In genomic region chr4:92809381-92809780, GRCh38 we compare ENCODE assay signal across 27 cellular contexts.
"Had no signal": no experiment of that assay in that cellular context is flagged by ENCODE, and none has a peak within 500 bp of the region (broad histone marks: within the 10 kb centered on the region; RNA-seq: fewer than 3 reads in every experiment).

No MANE protein-coding gene starts in this region.

- FAIRE-seq: urothelium cell line had no signal

- H3K9me3 ChIP-seq: stomach, suprapubic skin, testis, thoracic aorta, thyroid gland, tibial artery, tibial nerve, transverse colon, upper lobe of left lung, upper lobe of right lung, uterus, vagina had no signal

- H3K4me1 ChIP-seq: stomach, suprapubic skin, testis, thyroid gland, tibial artery, tibial nerve, transverse colon, upper lobe of left lung, upper lobe of right lung, uterus, vagina had no signal

- DNase-seq: stimulated activated CD4-positive, alpha-beta T cell treated with anti-CD3 and anti-CD28 coated beads, Interleukin-2, amount 100 ng/mL, for 48 hours; stimulated activated CD4-positive, alpha-beta T cell treated with anti-CD3 and anti-CD28 coated beads, Interleukin-4, amount 100 ng/mL, for 1 hour; stimulated activated CD4-positive, alpha-beta T cell treated with anti-CD3 and anti-CD28 coated beads, Interleukin-4, amount 100 ng/mL, for 24 hours; stimulated activated CD4-positive, alpha-beta T cell treated with anti-CD3 and anti-CD28 coated beads, Interleukin-4, amount 100 ng/mL, for 4 hours; stimulated activated CD8-positive, alpha-beta memory T cell treated with anti-CD3 and anti-CD28 coated beads, Interleukin-4, amount 100 ng/mL, for 48 hours; stimulated activated naive B cell treated with anti-CD40 and anti-IgM and Interleukin-4, amounts not matched to agents 10 μg/mL and 1 μg/mL and 100 μg/mL, for 72 hours; stimulated activated naive CD4-positive, alpha-beta T cell; stimulated activated naive CD4-positive, alpha-beta T cell treated with Interleukin-2 at 50 U/mL for 16 hours; stimulated activated naive CD8-positive, alpha-beta T cell treated with anti-CD3 and anti-CD28 coated beads, Interleukin-15, amount 100 ng/mL, for 72 hours; stimulated activated naive CD8-positive, alpha-beta T cell treated with anti-CD3 and anti-CD28 coated beads, Interleukin-15, Interleukin-2, amounts not matched to agents 100 U/mL and 50 U/mL, for 24 hours; stomach; substantia nigra; testis; thyroid gland; tibial artery; transverse colon; trophoblast cell; upper lobe of left lung; upper lobe of right lung; uterus had no signal

- H3K27ac ChIP-seq: stomach, suprapubic skin, testis, thoracic aorta, thyroid gland, tibial artery, tibial nerve, transverse colon, upper lobe of left lung, upper lobe of right lung, uterus, vagina had no signal

- ATAC-seq: stimulated activated effector memory CD8-positive, alpha-beta T cell treated with anti-CD3 and anti-CD28 coated beads, Interleukin-12 subunit alpha, Interleukin-12 subunit beta, amount 100 ng/mL, for 72 hours; stimulated activated memory B cell treated with anti-CD40 and anti-IgM and Interleukin-4, amounts not matched to agents 10 μg/mL and 1 μg/mL and 100 μg/mL, for 72 hours; stimulated activated naive B cell treated with anti-CD40 and anti-IgM and Interleukin-4, amounts not matched to agents 10 μg/mL and 1 μg/mL and 100 μg/mL, for 72 hours; stimulated activated naive CD8-positive, alpha-beta T cell treated with anti-CD3 and anti-CD28 coated beads, Interleukin-15, amount 100 ng/mL, for 72 hours; stimulated activated naive CD8-positive, alpha-beta T cell treated with anti-CD3 and anti-CD28 coated beads, Interleukin-15, Interleukin-2, amounts not matched to agents 100 U/mL and 50 U/mL, for 24 hours; upper lobe of right lung had no signal

- H3K36me3 ChIP-seq: stomach, suprapubic skin, thoracic aorta, thyroid gland, tibial artery, tibial nerve, transverse colon, upper lobe of left lung, upper lobe of right lung, uterus, vagina had no signal

- H3K4me3 ChIP-seq: stomach, suprapubic skin, testis, thoracic aorta, thyroid gland, tibial artery, tibial nerve, transverse colon, upper lobe of left lung, upper lobe of right lung, uterus, vagina had no signal

- H3K27me3 ChIP-seq: stomach, suprapubic skin, testis, thyroid gland, tibial artery, tibial nerve, transverse colon, upper lobe of left lung, upper lobe of right lung, uterus, vagina had no signal
